2 cellular contexts compared by ENCODE assay signal in the genomic region with DNA sequence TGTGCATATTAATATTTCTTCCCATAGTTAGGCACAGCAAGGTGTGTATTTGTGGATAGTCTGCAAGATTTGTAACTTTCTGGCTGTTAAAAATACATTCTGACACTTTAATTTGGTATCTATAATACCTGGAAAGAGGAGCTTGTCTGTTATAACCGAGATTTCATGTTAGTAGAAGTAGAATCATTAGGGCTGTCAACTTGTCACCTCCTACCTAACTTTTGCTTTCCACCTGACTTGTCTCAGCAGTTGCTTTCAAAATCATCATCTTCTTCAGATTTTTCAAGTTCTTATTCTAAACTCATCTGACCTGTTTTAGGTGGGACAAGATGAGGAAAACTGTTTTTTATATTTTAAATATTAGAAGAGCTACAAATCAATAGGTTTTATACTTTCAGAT.
TF ChIP-seq lines count a peak whose summit lies in the region.

No MANE protein-coding gene starts in this region.

TF ChIP-seq in neural cell, 6 proteins besides CTCF, POLR2A, EP300 and RAD21 (continued from another document):
- TF ChIP-seq, protein P1, sequence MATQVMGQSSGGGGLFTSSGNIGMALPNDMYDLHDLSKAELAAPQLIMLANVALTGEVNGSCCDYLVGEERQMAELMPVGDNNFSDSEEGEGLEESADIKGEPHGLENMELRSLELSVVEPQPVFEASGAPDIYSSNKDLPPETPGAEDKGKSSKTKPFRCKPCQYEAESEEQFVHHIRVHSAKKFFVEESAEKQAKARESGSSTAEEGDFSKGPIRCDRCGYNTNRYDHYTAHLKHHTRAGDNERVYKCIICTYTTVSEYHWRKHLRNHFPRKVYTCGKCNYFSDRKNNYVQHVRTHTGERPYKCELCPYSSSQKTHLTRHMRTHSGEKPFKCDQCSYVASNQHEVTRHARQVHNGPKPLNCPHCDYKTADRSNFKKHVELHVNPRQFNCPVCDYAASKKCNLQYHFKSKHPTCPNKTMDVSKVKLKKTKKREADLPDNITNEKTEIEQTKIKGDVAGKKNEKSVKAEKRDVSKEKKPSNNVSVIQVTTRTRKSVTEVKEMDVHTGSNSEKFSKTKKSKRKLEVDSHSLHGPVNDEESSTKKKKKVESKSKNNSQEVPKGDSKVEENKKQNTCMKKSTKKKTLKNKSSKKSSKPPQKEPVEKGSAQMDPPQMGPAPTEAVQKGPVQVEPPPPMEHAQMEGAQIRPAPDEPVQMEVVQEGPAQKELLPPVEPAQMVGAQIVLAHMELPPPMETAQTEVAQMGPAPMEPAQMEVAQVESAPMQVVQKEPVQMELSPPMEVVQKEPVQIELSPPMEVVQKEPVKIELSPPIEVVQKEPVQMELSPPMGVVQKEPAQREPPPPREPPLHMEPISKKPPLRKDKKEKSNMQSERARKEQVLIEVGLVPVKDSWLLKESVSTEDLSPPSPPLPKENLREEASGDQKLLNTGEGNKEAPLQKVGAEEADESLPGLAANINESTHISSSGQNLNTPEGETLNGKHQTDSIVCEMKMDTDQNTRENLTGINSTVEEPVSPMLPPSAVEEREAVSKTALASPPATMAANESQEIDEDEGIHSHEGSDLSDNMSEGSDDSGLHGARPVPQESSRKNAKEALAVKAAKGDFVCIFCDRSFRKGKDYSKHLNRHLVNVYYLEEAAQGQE (IDR thresholded peaks at IDR 0.05; ENCODE audit: borderline replicate concordance): no peak
TF ChIP-seq in neural cell: peak in this region for 1.

TF ChIP-seq in SK-N-SH, 30 proteins besides CTCF, POLR2A, EP300 and RAD21 (continued from another document):
- no peak for TF ChIP-seq NFIC (IDR thresholded peaks at IDR 0.05; ENCODE audit: borderline replicate concordance)
- TF ChIP-seq, protein P2, sequence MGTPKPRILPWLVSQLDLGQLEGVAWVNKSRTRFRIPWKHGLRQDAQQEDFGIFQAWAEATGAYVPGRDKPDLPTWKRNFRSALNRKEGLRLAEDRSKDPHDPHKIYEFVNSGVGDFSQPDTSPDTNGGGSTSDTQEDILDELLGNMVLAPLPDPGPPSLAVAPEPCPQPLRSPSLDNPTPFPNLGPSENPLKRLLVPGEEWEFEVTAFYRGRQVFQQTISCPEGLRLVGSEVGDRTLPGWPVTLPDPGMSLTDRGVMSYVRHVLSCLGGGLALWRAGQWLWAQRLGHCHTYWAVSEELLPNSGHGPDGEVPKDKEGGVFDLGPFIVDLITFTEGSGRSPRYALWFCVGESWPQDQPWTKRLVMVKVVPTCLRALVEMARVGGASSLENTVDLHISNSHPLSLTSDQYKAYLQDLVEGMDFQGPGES (IDR thresholded peaks at IDR 0.05; ENCODE audit: low read depth, low read length): no peak
- no peak for TF ChIP-seq FOSL2 (IDR thresholded peaks at IDR 0.05; ENCODE audit: borderline replicate concordance, low read depth)
- no peak for TF ChIP-seq RFX5 (IDR thresholded peaks at IDR 0.05; ENCODE audit: low read length)
- TF ChIP-seq POLR2AphosphoS5 (IDR thresholded peaks at IDR 0.05; ENCODE audit: low read depth, low read length): no peak
- no peak for TF ChIP-seq SMC3 (IDR thresholded peaks at IDR 0.05; ENCODE audit: low read depth, low read length)
